Comparison of ENCODE assay signal across 16 cellular contexts in the genomic region with DNA sequence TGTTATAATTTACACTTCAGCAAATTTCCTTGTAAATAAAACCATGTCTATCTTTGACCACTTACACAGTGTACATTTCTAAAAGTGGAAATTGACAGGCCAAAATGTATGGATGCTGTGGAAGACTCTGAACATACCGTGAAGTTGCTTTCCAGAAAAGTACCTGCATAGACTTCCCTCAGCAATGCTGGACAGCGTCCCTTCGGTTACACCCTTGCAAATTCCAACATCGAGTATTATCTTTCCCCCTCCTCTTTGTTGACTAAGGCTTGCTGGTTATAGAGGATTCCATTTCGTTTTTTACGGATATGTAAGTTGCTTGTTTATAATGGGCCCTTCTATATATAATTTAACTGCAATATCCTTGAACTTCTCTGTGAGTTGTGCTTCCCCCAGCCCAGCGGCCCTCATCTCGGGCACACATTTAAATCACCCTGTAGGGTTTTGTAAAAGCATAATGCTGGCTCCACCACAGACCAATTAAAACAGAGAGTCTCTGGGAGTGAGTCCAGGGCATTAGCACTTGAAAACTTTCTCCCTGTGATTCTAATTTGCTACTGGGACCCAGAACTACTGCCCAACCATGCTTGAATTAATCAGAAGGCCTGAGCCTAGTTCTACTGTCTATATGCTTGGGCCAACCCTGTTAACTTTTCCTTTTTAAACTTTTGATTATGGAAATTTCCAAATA.
DNase-seq lines count a peak whose midpoint lies in the region; ATAC-seq and TF ChIP-seq lines count a peak whose summit lies in the region.
"Had no signal": no experiment of that assay in that cellular context is flagged by ENCODE, and none has a peak within 500 bp of the region (broad histone marks: within the 10 kb centered on the region; RNA-seq: fewer than 3 reads in every experiment).

No MANE protein-coding gene starts in this region.

- H3K9ac ChIP-seq in NT2/D1 (ENCODE audit: insufficient read length, low read depth) = no peak overlapping the region
- H3K9ac ChIP-seq: BLaER1 had no signal

- no peaks in the 10 kb centered on the region for H3K9me3 Mint-ChIP-seq in GM23338
- H3K9me3 Mint-ChIP-seq in activated CD4-positive, alpha-beta T cell treated with anti-CD3 and anti-CD28 coated beads, Interleukin-2, amount 10 ng/mL, durations not matched to agents 24 days and 14 days = no peaks in the 10 kb centered on the region
- H3K9me3 Mint-ChIP-seq: CD4-positive, alpha-beta memory T cell had no signal

- peak overlapping the region; percentile 42 for H3K4me2 ChIP-seq in GM23338
- H3K4me2 ChIP-seq: A549, BLaER1 had no signal

- H3K79me2 ChIP-seq in GM23338 (replicated peaks; ENCODE audit: insufficient read depth) = no peaks in the 10 kb centered on the region

- no peaks in the 10 kb centered on the region for H3K9me3 ChIP-seq in NT2/D1 (ENCODE audit: insufficient read depth, low read length)
- H3K9me3 ChIP-seq: A549, BLaER1 had no signal

- H3K27me3 ChIP-seq in GM23338 (ENCODE audit: insufficient read depth) (no peaks in the 10 kb centered on the region), NT2/D1 (ENCODE audit: insufficient read depth, insufficient read length) (no peaks in the 10 kb centered on the region)
- H3K27me3 ChIP-seq: BLaER1 had no signal

- no peaks in the 10 kb centered on the region for H3F3A ChIP-seq in GM23338 (replicated peaks; ENCODE audit: low read depth)

- intact Hi-C loops in activated CD4-positive, alpha-beta T cell treated with anti-CD3 and anti-CD28 coated beads, Interleukin-2, amount 10 ng/mL, durations not matched to agents 24 days and 14 days (cut with micrococcal nuclease) = no loop called here

- H3K4me1 ChIP-seq in GM23338 (ENCODE audit: insufficient read depth) (peaks cover 11% of the 10 kb centered on the region), NT2/D1 (ENCODE audit: insufficient read depth, insufficient read length) (peaks cover 14% of the 10 kb centered on the region)
- H3K4me1 ChIP-seq: A549 had no signal

- H2AFZ ChIP-seq in GM23338 = no peak overlapping the region

- H3K36me3 ChIP-seq in GM23338 (ENCODE audit: insufficient read depth) = no peaks in the 10 kb centered on the region
- H3K36me3 ChIP-seq in NT2/D1 (ENCODE audit: insufficient read depth, insufficient read length, low read length) = no peaks in the 10 kb centered on the region
- H3K36me3 ChIP-seq: BLaER1 had no signal

- H3K27me3 Mint-ChIP-seq in GM23338 (ENCODE audit: insufficient read depth, low read depth, poor library complexity) = peaks cover 15% of the 10 kb centered on the region
- peaks cover 1% of the 10 kb centered on the region for H3K27me3 Mint-ChIP-seq in activated CD4-positive, alpha-beta T cell treated with anti-CD3 and anti-CD28 coated beads, Interleukin-2, amount 10 ng/mL, durations not matched to agents 24 days and 14 days

- H3K4me3 ChIP-seq in GM23338 (no peak overlapping the region), NT2/D1 (ENCODE audit: insufficient read length, low read depth) (no peak overlapping the region)
- H3K4me3 ChIP-seq: A549, BLaER1 had no signal

- H4K20me1 ChIP-seq in GM23338 (replicated peaks; ENCODE audit: insufficient read depth) = no peaks in the 10 kb centered on the region
- H4K20me1 ChIP-seq: BLaER1 had no signal

- no peak overlapping the region; the same call in none of the 2 replicates for H3K27ac Mint-ChIP-seq in GM23338
- H3K27ac Mint-ChIP-seq in activated CD4-positive, alpha-beta T cell treated with anti-CD3 and anti-CD28 coated beads, Interleukin-2, amount 10 ng/mL, durations not matched to agents 24 days and 14 days = no peak overlapping the region
- H3K27ac Mint-ChIP-seq: CD4-positive, alpha-beta memory T cell had no signal

- H3K4me3 Mint-ChIP-seq in GM23338 = no peak overlapping the region
- no peak overlapping the region for H3K4me3 Mint-ChIP-seq in activated CD4-positive, alpha-beta T cell treated with anti-CD3 and anti-CD28 coated beads, Interleukin-2, amount 10 ng/mL, durations not matched to agents 24 days and 14 days
- H3K4me3 Mint-ChIP-seq: CD4-positive, alpha-beta memory T cell had no signal

- H3K36me3 Mint-ChIP-seq in GM23338 (ENCODE audit: low read depth) = no peaks in the 10 kb centered on the region; the same call in 2 of the 3 replicates
- H3K36me3 Mint-ChIP-seq in activated CD4-positive, alpha-beta T cell treated with anti-CD3 and anti-CD28 coated beads, Interleukin-2, amount 10 ng/mL, durations not matched to agents 24 days and 14 days (ENCODE audit: low read depth) = no peaks in the 10 kb centered on the region
- H3K36me3 Mint-ChIP-seq: CD4-positive, alpha-beta memory T cell had no signal

- TF ChIP-seq CTCF in GM23338 (conservative IDR thresholded peaks at IDR 0.05; ENCODE audit: low read depth in 2 of 2) = no peak

- H3K27ac ChIP-seq in GM23338 (ENCODE audit: low read depth) = no peak overlapping the region
- H3K27ac ChIP-seq: A549, BLaER1 had no signal

- H3K4me1 Mint-ChIP-seq in GM23338 = peaks cover 24% of the 10 kb centered on the region
- H3K4me1 Mint-ChIP-seq in activated CD4-positive, alpha-beta T cell treated with anti-CD3 and anti-CD28 coated beads, Interleukin-2, amount 10 ng/mL, durations not matched to agents 24 days and 14 days = no peaks in the 10 kb centered on the region
- H3K4me1 Mint-ChIP-seq: CD4-positive, alpha-beta memory T cell had no signal

- ATAC-seq in GM23338 (peak; percentile 84), GM21786 (IDR thresholded peaks at IDR 0.05; ENCODE audit: unreplicated experiment) (no peak)
- ATAC-seq: A549 had no signal

- H3K9me2 ChIP-seq in GM23338 (ENCODE audit: insufficient read depth) = no peaks in the 10 kb centered on the region

- DNase-seq in GM23338 (ENCODE audit: low spot score) (no peak), NT2/D1 (ENCODE audit: low read depth, low spot score) (peak; percentile 71), globus pallidus (ENCODE audit: low spot score) (peak; percentile 52), medulla oblongata (ENCODE audit: extremely low spot score) (peak; percentile 80), NAMALWA (ENCODE audit: low spot score) (no peak), NCI-H1105 (lab: John Stamatoyannopoulos, UW) (no peak)
- DNase-seq in activated CD4-positive, alpha-beta T cell treated with anti-CD3 and anti-CD28 coated beads, Interleukin-2, amount 10 ng/mL, durations not matched to agents 24 days and 14 days = no peak
- DNase-seq: CD4-positive, alpha-beta memory T cell; KBM-7; NCI-H1436; NCI-H1930; Right ventricle myocardium superior; SW 1271 had no signal

TF ChIP-seq in GM23338, 12 proteins besides CTCF, POLR2A, EP300 and RAD21:
- no peak for TF ChIP-seq ZNF331 (CRISPR knock-in tag; IDR thresholded peaks at IDR 0.05; ENCODE audit: low read depth)
- TF ChIP-seq JUNB (IDR thresholded peaks at IDR 0.05; ENCODE audit: unreplicated experiment) = no peak
- TF ChIP-seq, protein P1, sequence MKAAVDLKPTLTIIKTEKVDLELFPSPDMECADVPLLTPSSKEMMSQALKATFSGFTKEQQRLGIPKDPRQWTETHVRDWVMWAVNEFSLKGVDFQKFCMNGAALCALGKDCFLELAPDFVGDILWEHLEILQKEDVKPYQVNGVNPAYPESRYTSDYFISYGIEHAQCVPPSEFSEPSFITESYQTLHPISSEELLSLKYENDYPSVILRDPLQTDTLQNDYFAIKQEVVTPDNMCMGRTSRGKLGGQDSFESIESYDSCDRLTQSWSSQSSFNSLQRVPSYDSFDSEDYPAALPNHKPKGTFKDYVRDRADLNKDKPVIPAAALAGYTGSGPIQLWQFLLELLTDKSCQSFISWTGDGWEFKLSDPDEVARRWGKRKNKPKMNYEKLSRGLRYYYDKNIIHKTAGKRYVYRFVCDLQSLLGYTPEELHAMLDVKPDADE (IDR thresholded peaks at IDR 0.05) = no peak
- TF ChIP-seq STAT1 (IDR thresholded peaks at IDR 0.05; ENCODE audit: unreplicated experiment) = no peak
- TF ChIP-seq, protein P2, sequence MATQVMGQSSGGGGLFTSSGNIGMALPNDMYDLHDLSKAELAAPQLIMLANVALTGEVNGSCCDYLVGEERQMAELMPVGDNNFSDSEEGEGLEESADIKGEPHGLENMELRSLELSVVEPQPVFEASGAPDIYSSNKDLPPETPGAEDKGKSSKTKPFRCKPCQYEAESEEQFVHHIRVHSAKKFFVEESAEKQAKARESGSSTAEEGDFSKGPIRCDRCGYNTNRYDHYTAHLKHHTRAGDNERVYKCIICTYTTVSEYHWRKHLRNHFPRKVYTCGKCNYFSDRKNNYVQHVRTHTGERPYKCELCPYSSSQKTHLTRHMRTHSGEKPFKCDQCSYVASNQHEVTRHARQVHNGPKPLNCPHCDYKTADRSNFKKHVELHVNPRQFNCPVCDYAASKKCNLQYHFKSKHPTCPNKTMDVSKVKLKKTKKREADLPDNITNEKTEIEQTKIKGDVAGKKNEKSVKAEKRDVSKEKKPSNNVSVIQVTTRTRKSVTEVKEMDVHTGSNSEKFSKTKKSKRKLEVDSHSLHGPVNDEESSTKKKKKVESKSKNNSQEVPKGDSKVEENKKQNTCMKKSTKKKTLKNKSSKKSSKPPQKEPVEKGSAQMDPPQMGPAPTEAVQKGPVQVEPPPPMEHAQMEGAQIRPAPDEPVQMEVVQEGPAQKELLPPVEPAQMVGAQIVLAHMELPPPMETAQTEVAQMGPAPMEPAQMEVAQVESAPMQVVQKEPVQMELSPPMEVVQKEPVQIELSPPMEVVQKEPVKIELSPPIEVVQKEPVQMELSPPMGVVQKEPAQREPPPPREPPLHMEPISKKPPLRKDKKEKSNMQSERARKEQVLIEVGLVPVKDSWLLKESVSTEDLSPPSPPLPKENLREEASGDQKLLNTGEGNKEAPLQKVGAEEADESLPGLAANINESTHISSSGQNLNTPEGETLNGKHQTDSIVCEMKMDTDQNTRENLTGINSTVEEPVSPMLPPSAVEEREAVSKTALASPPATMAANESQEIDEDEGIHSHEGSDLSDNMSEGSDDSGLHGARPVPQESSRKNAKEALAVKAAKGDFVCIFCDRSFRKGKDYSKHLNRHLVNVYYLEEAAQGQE (IDR thresholded peaks at IDR 0.05; ENCODE audit: unreplicated experiment) = peak; percentile 63
- no peak for TF ChIP-seq NANOG (IDR thresholded peaks at IDR 0.05; ENCODE audit: borderline replicate concordance)
- no peak for TF ChIP-seq POLR2AphosphoS5 (IDR thresholded peaks at IDR 0.05; ENCODE audit: low read depth)

Comparison
In these comparisons a context has a peak if more than half of its experiments do, and no peak if none do; other contexts are left out.
1. DNase-seq: peak in NT2/D1 (single experiment), globus pallidus (single experiment) and medulla oblongata (single experiment); none in GM23338 (single experiment), activated CD4-positive, alpha-beta T cell treated with anti-CD3 and anti-CD28 coated beads, Interleukin-2, amount 10 ng/mL, durations not matched to agents 24 days and 14 days (single experiment), NAMALWA (single experiment) and NCI-H1105 (single experiment).